In genomic region chr16:17612336-17612735, GRCh38 we compare ENCODE assay signal across 23 cellular contexts.
"Had no signal": no experiment of that assay in that cellular context is flagged by ENCODE, and none has a peak within 500 bp of the region (broad histone marks: within the 10 kb centered on the region; RNA-seq: fewer than 3 reads in every experiment).

No MANE protein-coding gene starts in this region.

- H3K4me2 ChIP-seq: neural progenitor cell had no signal

- H3K27ac ChIP-seq: neural progenitor cell, ovary, parathyroid adenoma, psoas muscle, right lobe of liver, sigmoid colon, stomach, thoracic aorta, thyroid gland, tibial nerve, upper lobe of left lung, vagina had no signal

- H3K79me2 ChIP-seq: parathyroid adenoma had no signal

- H3K9me3 ChIP-seq: ovary, psoas muscle, right lobe of liver, sigmoid colon, thoracic aorta, thyroid gland, tibial nerve, upper lobe of left lung, vagina had no signal

- H3K4me3 ChIP-seq: neural progenitor cell, ovary, psoas muscle, right lobe of liver, sigmoid colon, stomach, thoracic aorta, thyroid gland, tibial nerve, upper lobe of left lung, vagina had no signal

- H3K27me3 ChIP-seq: neural progenitor cell, ovary, right lobe of liver, sigmoid colon, thyroid gland, tibial nerve, upper lobe of left lung, vagina had no signal

- H3K4me1 ChIP-seq: neural progenitor cell, parathyroid adenoma, psoas muscle, right lobe of liver, stomach, thyroid gland, tibial nerve, upper lobe of left lung, vagina had no signal

- DNase-seq: occipital lobe; ovary; posterior cingulate gyrus; psoas muscle; right cardiac atrium; right lobe of liver; sigmoid colon; small intestine; stimulated activated CD4-positive, alpha-beta T cell treated with anti-CD3 and anti-CD28 coated beads, Interleukin-15, amount 100 ng/mL, for 24 hours; stimulated activated CD4-positive, alpha-beta T cell treated with anti-CD3 and anti-CD28 coated beads, Interleukin-2, amount 100 ng/mL, for 24 hours; stimulated activated CD4-positive, alpha-beta T cell treated with anti-CD3 and anti-CD28 coated beads, Interleukin-2, amount 100 ng/mL, for 48 hours; stimulated activated CD4-positive, alpha-beta T cell treated with anti-CD3 and anti-CD28 coated beads, Interleukin-4, amount 100 ng/mL, for 24 hours; stimulated activated naive B cell treated with anti-CD40 and anti-IgM and Interleukin-4, amounts not matched to agents 10 μg/mL and 1 μg/mL and 100 μg/mL, for 72 hours; stimulated activated naive CD4-positive, alpha-beta T cell treated with Interleukin-2 at 50 U/mL for 16 hours; stomach; thyroid gland; upper lobe of left lung had no signal

- H3K36me3 ChIP-seq: neural progenitor cell, ovary, right lobe of liver, sigmoid colon, stomach, thoracic aorta, thyroid gland, tibial nerve, upper lobe of left lung, vagina had no signal

- H3K9ac ChIP-seq: neural progenitor cell, parathyroid adenoma had no signal

- ATAC-seq: psoas muscle; right cardiac atrium; right lobe of liver; stimulated activated effector memory CD8-positive, alpha-beta T cell treated with anti-CD3 and anti-CD28 coated beads, Interleukin-12 subunit alpha, Interleukin-12 subunit beta, amount 100 ng/mL, for 72 hours; stimulated activated naive B cell treated with anti-CD40 and anti-IgM and Interleukin-4, amounts not matched to agents 10 μg/mL and 1 μg/mL and 100 μg/mL, for 72 hours had no signal
